Comparison of ENCODE assay signal across 13 cellular contexts in the genomic region with DNA sequence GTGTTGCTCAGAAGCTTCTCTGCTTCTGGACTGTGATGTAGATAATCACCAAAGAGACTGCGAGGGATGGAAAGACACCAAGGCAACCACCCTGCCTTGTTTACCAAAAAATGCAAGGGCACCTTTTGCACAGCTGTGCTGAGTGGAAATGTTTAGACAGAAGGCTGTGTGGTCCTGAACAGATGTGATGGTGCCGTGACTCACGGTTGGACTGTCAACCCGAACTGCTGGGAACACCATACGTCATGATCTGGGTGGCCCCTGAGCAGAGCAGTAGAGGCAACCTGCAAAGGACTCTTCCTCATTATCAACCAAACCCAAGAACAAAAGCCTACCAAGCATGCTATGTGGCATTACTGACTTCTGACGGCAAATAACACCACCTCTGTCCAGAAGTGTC.
DNase-seq lines count a peak whose midpoint lies in the region; ATAC-seq and TF ChIP-seq lines count a peak whose summit lies in the region.
"Had no signal": no experiment of that assay in that cellular context is flagged by ENCODE, and none has a peak within 500 bp of the region (broad histone marks: within the 10 kb centered on the region; RNA-seq: fewer than 3 reads in every experiment).

No MANE protein-coding gene starts in this region.

- H4K20me1 ChIP-seq in mammary epithelial cell (ENCODE audit: insufficient read depth, low read length), result no peaks in the 10 kb centered on the region

- TF ChIP-seq CTCF in mammary epithelial cell (conservative IDR thresholded peaks at IDR 0.05 in 1 of 2, IDR thresholded peaks at IDR 0.05 in 1 of 2; ENCODE audit: extremely low read depth in 1 of 2, insufficient read depth in 1 of 2, low read depth in 1 of 2, low read length in 2 of 2), result no peak
- TF ChIP-seq CTCF in breast epithelium (IDR thresholded peaks at IDR 0.05), result no peak

- intact Hi-C loops in activated T-helper 1 cell treated with anti-CD3 and anti-CD28 coated beads, Interleukin-12 subunit alpha, Interleukin-12 subunit beta, Interleukin-2, Interleukin-4 antibody, amounts not matched to agents 30 ng/mL and 10 ng/mL and 1 ng/mL, durations not matched to agents 14 hours and 24 hours and 36 hours (cut with micrococcal nuclease), result loop anchor here (1.0 to 2.0 kb wide), 4 partner anchors 30 to 349 kb away; no protein-coding TSS in a partner anchor
- intact Hi-C loops in mammary epithelial cell (cut with micrococcal nuclease) (no loop called here), breast epithelium (cut with DNase I; ENCODE audit: low total_unique reads) (no loop called here)

- no peak overlapping the region for H3K27ac ChIP-seq in mammary epithelial cell (ENCODE audit: insufficient read depth, low read depth, low read length)
- no peak overlapping the region for H3K27ac ChIP-seq in breast epithelium
- H3K27ac ChIP-seq: adrenal gland had no signal

- H3K9ac ChIP-seq in mammary epithelial cell (ENCODE audit: insufficient read depth, low read length), result no peak overlapping the region

- no peak for TF ChIP-seq POLR2A in breast epithelium (IDR thresholded peaks at IDR 0.05)

- H3K4me1 ChIP-seq in mammary epithelial cell (ENCODE audit: insufficient read depth, low read length), result no peaks in the 10 kb centered on the region
- no peaks in the 10 kb centered on the region for H3K4me1 ChIP-seq in breast epithelium
- H3K4me1 ChIP-seq: adrenal gland had no signal

- H3K4me1 Mint-ChIP-seq in activated T-helper 1 cell treated with anti-CD3 and anti-CD28 coated beads, Interleukin-12 subunit alpha, Interleukin-12 subunit beta, Interleukin-2, Interleukin-4 antibody, amounts not matched to agents 30 ng/mL and 10 ng/mL and 1 ng/mL, durations not matched to agents 14 hours and 24 hours and 36 hours (ENCODE audit: low read depth), result peaks cover 14% of the 10 kb centered on the region

- H3K27ac Mint-ChIP-seq in activated T-helper 1 cell treated with anti-CD3 and anti-CD28 coated beads, Interleukin-12 subunit alpha, Interleukin-12 subunit beta, Interleukin-2, Interleukin-4 antibody, amounts not matched to agents 30 ng/mL and 10 ng/mL and 1 ng/mL, durations not matched to agents 14 hours and 24 hours and 36 hours, result peak overlapping the region; percentile 49
- H3K27ac Mint-ChIP-seq: naive thymus-derived CD4-positive, alpha-beta T cell had no signal

- no peak overlapping the region for H3K4me3 ChIP-seq in mammary epithelial cell (replicated peaks in 1 of 3; ENCODE audit: insufficient read depth in 1 of 3, low read depth in 2 of 3, low read length in 3 of 3)
- H3K4me3 ChIP-seq in breast epithelium, result no peak overlapping the region
- H3K4me3 ChIP-seq: adrenal gland had no signal

- no peaks in the 10 kb centered on the region for H3K9me3 ChIP-seq in mammary epithelial cell (replicated peaks; ENCODE audit: insufficient read depth, low read length)
- no peaks in the 10 kb centered on the region for H3K9me3 ChIP-seq in breast epithelium
- H3K9me3 ChIP-seq: adrenal gland had no signal

- dilution Hi-C loops in mammary epithelial cell (cut with HindIII; ENCODE audit: low sequenced_read_pairs), result no loop called here

- no TSS peak for BruUV-seq in mammary epithelial cell (replicated peaks; lab: Mats Ljungman, UMichigan)

- ATAC-seq in HG03439 (IDR thresholded peaks at IDR 0.05; ENCODE audit: unreplicated experiment) (no peak), GM19328 (IDR thresholded peaks at IDR 0.05; ENCODE audit: unreplicated experiment) (no peak)
- ATAC-seq: naive thymus-derived CD4-positive, alpha-beta T cell had no signal

- DNase-seq in AG08395 (ENCODE audit: low spot score) (peak; percentile 41), HCEC 1CT (peak; percentile 28), mammary epithelial cell (no peak), breast epithelium (ENCODE audit: low spot score in 2 of 2) (no peak)
- DNase-seq in activated T-helper 1 cell treated with anti-CD3 and anti-CD28 coated beads, Interleukin-12 subunit alpha, Interleukin-12 subunit beta, Interleukin-2, Interleukin-4 antibody, amounts not matched to agents 30 ng/mL and 10 ng/mL and 1 ng/mL, durations not matched to agents 14 hours and 24 hours and 36 hours (ENCODE audit: low spot score), result no peak
- peak; percentile 16 to 57 (median 47) for DNase-seq in stimulated activated CD4-positive, alpha-beta T cell treated with anti-CD3 and anti-CD28 coated beads, Interleukin-12 subunit alpha, Interleukin-12 subunit beta, amount 100 ng/mL, for 48 hours (ENCODE audit: low read depth in 2 of 3, low spot score in 1 of 3)
- DNase-seq: MV-4-11, retina, SHP77 had no signal

- no peak overlapping the region for H3K4me3 Mint-ChIP-seq in activated T-helper 1 cell treated with anti-CD3 and anti-CD28 coated beads, Interleukin-12 subunit alpha, Interleukin-12 subunit beta, Interleukin-2, Interleukin-4 antibody, amounts not matched to agents 30 ng/mL and 10 ng/mL and 1 ng/mL, durations not matched to agents 14 hours and 24 hours and 36 hours
- H3K4me3 Mint-ChIP-seq: naive thymus-derived CD4-positive, alpha-beta T cell had no signal

- WGBS in mammary epithelial cell (ENCODE audit: low coverage, missing lambda C conversion rate), result 90% methylated on average over 6 of the region's 6 CpGs

- in situ Hi-C loops in mammary epithelial cell (cut with MboI; ENCODE audit: low sequenced_read_pairs in 2 of 2), result no loop called here

- H3K36me3 ChIP-seq in mammary epithelial cell (ENCODE audit: insufficient read depth, low read length) (no peaks in the 10 kb centered on the region), breast epithelium (no peaks in the 10 kb centered on the region)
- H3K36me3 ChIP-seq: adrenal gland had no signal

- no peaks in the 10 kb centered on the region for H3K9me3 Mint-ChIP-seq in activated T-helper 1 cell treated with anti-CD3 and anti-CD28 coated beads, Interleukin-12 subunit alpha, Interleukin-12 subunit beta, Interleukin-2, Interleukin-4 antibody, amounts not matched to agents 30 ng/mL and 10 ng/mL and 1 ng/mL, durations not matched to agents 14 hours and 24 hours and 36 hours

- no peak overlapping the region for H3K4me2 ChIP-seq in mammary epithelial cell (ENCODE audit: insufficient read depth, low read depth, low read length)

- CTCF ChIA-PET in mammary epithelial cell (lab: Charles Lee; ENCODE audit: low non-redundant PET), result no interaction called here

- H2AFZ ChIP-seq in mammary epithelial cell (ENCODE audit: low read depth, low read length), result no peak overlapping the region

- H3K27me3 Mint-ChIP-seq in activated T-helper 1 cell treated with anti-CD3 and anti-CD28 coated beads, Interleukin-12 subunit alpha, Interleukin-12 subunit beta, Interleukin-2, Interleukin-4 antibody, amounts not matched to agents 30 ng/mL and 10 ng/mL and 1 ng/mL, durations not matched to agents 14 hours and 24 hours and 36 hours (ENCODE audit: insufficient read depth), result peaks cover 2% of the 10 kb centered on the region
- H3K27me3 Mint-ChIP-seq: naive thymus-derived CD4-positive, alpha-beta T cell had no signal

- H3K27me3 ChIP-seq in mammary epithelial cell (ENCODE audit: insufficient read depth, low read length) (no peaks in the 10 kb centered on the region), breast epithelium (no peaks in the 10 kb centered on the region)
- H3K27me3 ChIP-seq: adrenal gland had no signal

- H3K79me2 ChIP-seq in mammary epithelial cell (ENCODE audit: insufficient read depth, low read length), result no peaks in the 10 kb centered on the region

- peaks cover 1% of the 10 kb centered on the region for H3K36me3 Mint-ChIP-seq in activated T-helper 1 cell treated with anti-CD3 and anti-CD28 coated beads, Interleukin-12 subunit alpha, Interleukin-12 subunit beta, Interleukin-2, Interleukin-4 antibody, amounts not matched to agents 30 ng/mL and 10 ng/mL and 1 ng/mL, durations not matched to agents 14 hours and 24 hours and 36 hours (ENCODE audit: low read depth)

Comparison
In these comparisons a context has a peak if more than half of its experiments do, and no peak if none do; other contexts are left out.
1. DNase-seq: peak in AG08395 (single experiment), HCEC 1CT (single experiment) and stimulated activated CD4-positive, alpha-beta T cell treated with anti-CD3 and anti-CD28 coated beads, Interleukin-12 subunit alpha, Interleukin-12 subunit beta, amount 100 ng/mL, for 48 hours (3 of 3); none in activated T-helper 1 cell treated with anti-CD3 and anti-CD28 coated beads, Interleukin-12 subunit alpha, Interleukin-12 subunit beta, Interleukin-2, Interleukin-4 antibody, amounts not matched to agents 30 ng/mL and 10 ng/mL and 1 ng/mL, durations not matched to agents 14 hours and 24 hours and 36 hours (single experiment), mammary epithelial cell (single experiment) and breast epithelium (0 of 2).